In genomic region chr6:168416531-168416930, GRCh38 we compare ENCODE assay signal across 35 cellular contexts. TPM values are rescaled to one million over a fixed set of nuclear protein-coding genes. Genes with fewer than 3 reads are reported as not detected.
"Had no signal": no experiment of that assay in that cellular context is flagged by ENCODE, and none has a peak within 500 bp of the region (broad histone marks: within the 10 kb centered on the region; RNA-seq: fewer than 3 reads in every experiment).

No MANE protein-coding gene starts in this region.

- H3K9me3 ChIP-seq: adrenal gland, ascending aorta, breast epithelium, esophagus muscularis mucosa, gastrocnemius medialis, heart left ventricle had no signal

- H3K36me3 ChIP-seq: adrenal gland, ascending aorta, breast epithelium, cardiac muscle cell, esophagus muscularis mucosa, gastrocnemius medialis, heart left ventricle, WERI-Rb-1 had no signal

- H3K4me1 ChIP-seq: adrenal gland, breast epithelium, foreskin keratinocyte, gastrocnemius medialis had no signal

- H3K27me3 Mint-ChIP-seq: activated CD8-positive, alpha-beta memory T cell treated with anti-CD3 and anti-CD28 coated beads, Interleukin-2, amount 10 ng/mL, durations not matched to agents 7 days and 5 days; activated CD8-positive, alpha-beta T cell treated with anti-CD3 and anti-CD28 coated beads for 36 hours; activated T-cell treated with anti-CD3 and anti-CD28 coated beads, Interleukin-2, amount 50 U/mL, for 24 hours; central memory CD8-positive, alpha-beta T cell had no signal

- FAIRE-seq: colon had no signal

- H3K27me3 ChIP-seq: adrenal gland, ascending aorta, breast epithelium, cardiac muscle cell, esophagus muscularis mucosa, foreskin keratinocyte, gastrocnemius medialis, heart left ventricle had no signal

- H3K4me1 Mint-ChIP-seq: activated B cell treated with CpG ODN at 0.5 μM for 24 hours; activated CD8-positive, alpha-beta memory T cell treated with anti-CD3 and anti-CD28 coated beads, Interleukin-2, amount 10 ng/mL, durations not matched to agents 7 days and 5 days; activated naive CD4-positive, alpha-beta T cell treated with anti-CD3 and anti-CD28 coated beads, Interleukin-2, amount 10 ng/mL, durations not matched to agents 7 days and 5 days; central memory CD8-positive, alpha-beta T cell; T-helper 17 cell had no signal

- ATAC-seq: activated CD8-positive, alpha-beta memory T cell treated with anti-CD3 and anti-CD28 coated beads, Interleukin-2, amount 10 ng/mL, durations not matched to agents 7 days and 5 days; activated CD8-positive, alpha-beta T cell treated with anti-CD3 and anti-CD28 coated beads for 36 hours; activated naive CD4-positive, alpha-beta T cell treated with anti-CD3 and anti-CD28 coated beads, Interleukin-2, amount 50 U/mL, for 72 hours; activated T-cell treated with anti-CD3 and anti-CD28 coated beads, Interleukin-2, amount 50 U/mL, for 72 hours; foreskin keratinocyte; T-helper 17 cell had no signal

- H3K4me3 ChIP-seq: adrenal gland, ascending aorta, breast epithelium, cardiac muscle cell, esophagus muscularis mucosa, gastrocnemius medialis, heart left ventricle had no signal

- H3K27ac ChIP-seq: adrenal gland, ascending aorta, cardiac muscle cell, esophagus muscularis mucosa, foreskin keratinocyte, WERI-Rb-1 had no signal

- H3K36me3 Mint-ChIP-seq: activated CD8-positive, alpha-beta memory T cell treated with anti-CD3 and anti-CD28 coated beads, Interleukin-2, amount 10 ng/mL, durations not matched to agents 7 days and 5 days; activated naive CD4-positive, alpha-beta T cell treated with anti-CD3 and anti-CD28 coated beads, Interleukin-2, amount 10 ng/mL, durations not matched to agents 7 days and 5 days; activated naive CD4-positive, alpha-beta T cell treated with anti-CD3 and anti-CD28 coated beads, Interleukin-2, amount 50 U/mL, for 72 hours; brain had no signal

- DNase-seq: activated B cell treated with CpG ODN at 0.5 μM for 24 hours; activated CD4-positive, alpha-beta T cell treated with anti-CD3 and anti-CD28 coated beads for 48 hours; activated CD4-positive, alpha-beta T cell treated with anti-CD3 and anti-CD28 coated beads, Interleukin-2, amount 50 U/mL, for 1 hour; activated CD4-positive, alpha-beta T cell treated with anti-CD3 and anti-CD28 coated beads, Interleukin-2, amount 50 U/mL, for 48 hours; activated CD8-positive, alpha-beta memory T cell treated with anti-CD3 and anti-CD28 coated beads, Interleukin-2, amount 10 ng/mL, durations not matched to agents 7 days and 5 days; activated CD8-positive, alpha-beta memory T cell treated with anti-CD3 and anti-CD28 coated beads, Interleukin-2, amount 50 U/mL, for 4 hours; activated CD8-positive, alpha-beta T cell treated with anti-CD3 and anti-CD28 coated beads for 36 hours; activated gamma-delta T cell; activated naive CD4-positive, alpha-beta T cell; activated naive CD4-positive, alpha-beta T cell treated with anti-CD3 and anti-CD28 coated beads, Interleukin-2, amount 10 ng/mL, durations not matched to agents 7 days and 5 days; activated T-cell treated with anti-CD3 and anti-CD28 coated beads for 4 hours; activated T-cell treated with anti-CD3 and anti-CD28 coated beads, Interleukin-2, amount 50 U/mL, for 24 hours; activated T-cell treated with anti-CD3 and anti-CD28 coated beads, Interleukin-2, amount 50 U/mL, for 72 hours; effector memory CD4-positive, alpha-beta T cell; erythroblast; foreskin keratinocyte; gastrocnemius medialis; glutamatergic neuron; T-helper 1 cell; T-helper 17 cell; T1000; WERI-Rb-1 had no signal

- H3K9me3 Mint-ChIP-seq: activated B cell treated with CpG ODN at 0.5 μM for 24 hours; activated CD8-positive, alpha-beta T cell treated with anti-CD3 and anti-CD28 coated beads for 36 hours; activated naive CD4-positive, alpha-beta T cell treated with anti-CD3 and anti-CD28 coated beads, Interleukin-2, amount 10 ng/mL, durations not matched to agents 7 days and 5 days; activated naive CD4-positive, alpha-beta T cell treated with anti-CD3 and anti-CD28 coated beads, Interleukin-2, amount 50 U/mL, for 72 hours; activated T-cell treated with anti-CD3 and anti-CD28 coated beads, Interleukin-2, amount 50 U/mL, for 24 hours; activated T-cell treated with anti-CD3 and anti-CD28 coated beads, Interleukin-2, amount 50 U/mL, for 72 hours; central memory CD8-positive, alpha-beta T cell; T-helper 2 cell treated with Interferon-gamma antibody and Interleukin-4, amounts not matched to agents 5 μg/mL and 100 μg/mL, for 36 hours had no signal

- H3K4me3 Mint-ChIP-seq: activated B cell treated with CpG ODN at 0.5 μM for 24 hours; activated CD8-positive, alpha-beta memory T cell treated with anti-CD3 and anti-CD28 coated beads, Interleukin-2, amount 10 ng/mL, durations not matched to agents 7 days and 5 days; activated CD8-positive, alpha-beta T cell treated with anti-CD3 and anti-CD28 coated beads for 36 hours; activated naive CD4-positive, alpha-beta T cell treated with anti-CD3 and anti-CD28 coated beads, Interleukin-2, amount 10 ng/mL, durations not matched to agents 7 days and 5 days; activated T-cell treated with anti-CD3 and anti-CD28 coated beads, Interleukin-2, amount 50 U/mL, for 24 hours; activated T-cell treated with anti-CD3 and anti-CD28 coated beads, Interleukin-2, amount 50 U/mL, for 72 hours; brain; central memory CD8-positive, alpha-beta T cell; T-helper 17 cell; T-helper 2 cell treated with Interferon-gamma antibody and Interleukin-4, amounts not matched to agents 5 μg/mL and 100 μg/mL, for 36 hours had no signal

- H3K27ac Mint-ChIP-seq: activated B cell treated with CpG ODN at 0.5 μM for 24 hours; activated CD8-positive, alpha-beta memory T cell treated with anti-CD3 and anti-CD28 coated beads, Interleukin-2, amount 10 ng/mL, durations not matched to agents 7 days and 5 days; activated CD8-positive, alpha-beta T cell treated with anti-CD3 and anti-CD28 coated beads for 36 hours; activated naive CD4-positive, alpha-beta T cell treated with anti-CD3 and anti-CD28 coated beads, Interleukin-2, amount 10 ng/mL, durations not matched to agents 7 days and 5 days; activated T-cell treated with anti-CD3 and anti-CD28 coated beads, Interleukin-2, amount 50 U/mL, for 24 hours; activated T-cell treated with anti-CD3 and anti-CD28 coated beads, Interleukin-2, amount 50 U/mL, for 72 hours; T-helper 17 cell; T-helper 2 cell treated with Interferon-gamma antibody and Interleukin-4, amounts not matched to agents 5 μg/mL and 100 μg/mL, for 36 hours had no signal

RNA-seq across cellular contexts. Expression of gene SMOC2, which starts 24.5 kb away (rescaled TPM):
- total RNA-seq: activated B cell treated with CpG ODN at 0.5 μM for 24 hours; activated CD8-positive, alpha-beta memory T cell treated with anti-CD3 and anti-CD28 coated beads for 36 hours; activated CD8-positive, alpha-beta memory T cell treated with anti-CD3 and anti-CD28 coated beads, Interleukin-2, amount 10 ng/mL, durations not matched to agents 7 days and 5 days; activated CD8-positive, alpha-beta T cell treated with anti-CD3 and anti-CD28 coated beads for 36 hours; activated naive CD4-positive, alpha-beta T cell treated with anti-CD3 and anti-CD28 coated beads, Interleukin-2, amount 50 U/mL, for 72 hours; activated T-cell treated with anti-CD3 and anti-CD28 coated beads, Interleukin-2, amount 50 U/mL, for 72 hours; dermis microvascular lymphatic vessel endothelial cell; T-helper 17 cell had no signal
